In genomic region chr10:59830601-59831259, GRCh38 we compare ENCODE assay signal across 8 cellular contexts.
DNase-seq lines count a peak whose midpoint lies in the region; ATAC-seq and TF ChIP-seq lines count a peak whose summit lies in the region.

No MANE protein-coding gene starts in this region.

- H3K9me3 ChIP-seq in SU-DHL-6 (ENCODE audit: insufficient read depth, low read length), result no peaks in the 10 kb centered on the region
- no peaks in the 10 kb centered on the region for H3K9me3 ChIP-seq in fibroblast of lung (ENCODE audit: control insufficient read depth, insufficient read depth, low read depth, low read length)

- H3K9me3 Mint-ChIP-seq in nephron progenitor cell, result no peaks in the 10 kb centered on the region

- H3K4me3 ChIP-seq in SU-DHL-6 (ENCODE audit: insufficient read depth, low read length, poor library complexity, severe bottlenecking), result no peak overlapping the region
- no peak overlapping the region for H3K4me3 ChIP-seq in fibroblast of lung (replicated peaks in 1 of 4; ENCODE audit: control extremely low read depth in 1 of 4, insufficient read depth in 1 of 4, low read depth in 3 of 4, low read length in 4 of 4)

- H3K27me3 ChIP-seq in SU-DHL-6 (ENCODE audit: low read length), result no peaks in the 10 kb centered on the region
- H3K27me3 ChIP-seq in fibroblast of lung (ENCODE audit: control insufficient read depth, insufficient read depth, low read length), result no peaks in the 10 kb centered on the region

- no peak for TF ChIP-seq EP300 in Ishikawa (IDR thresholded peaks at IDR 0.05; ENCODE audit: borderline replicate concordance)

- no peak overlapping the region for H3K9ac ChIP-seq in SU-DHL-6 (ENCODE audit: low read length)
- H3K9ac ChIP-seq in fibroblast of lung (ENCODE audit: insufficient read depth, low read length), result no peak overlapping the region

- ATAC-seq in GM21526 (IDR thresholded peaks at IDR 0.05; ENCODE audit: low FRiP score, unreplicated experiment), result no peak

- H3K79me2 ChIP-seq in SU-DHL-6 (ENCODE audit: insufficient read depth, low read length) (peaks cover 34% of the 10 kb centered on the region; the same call in 1 of the 2 replicates), fibroblast of lung (ENCODE audit: control insufficient read depth, insufficient read depth, low read length) (no peaks in the 10 kb centered on the region)

- H3K36me3 Mint-ChIP-seq in nephron progenitor cell (ENCODE audit: low read depth), result peaks cover 16% of the 10 kb centered on the region

- no peaks in the 10 kb centered on the region for H3K9me2 ChIP-seq in SU-DHL-6 (replicated peaks; ENCODE audit: insufficient read depth, low read length)

- no peak overlapping the region for H3K4me3 Mint-ChIP-seq in nephron progenitor cell

- no peaks in the 10 kb centered on the region for H3K4me1 ChIP-seq in fibroblast of lung (ENCODE audit: control insufficient read depth, extremely low read depth, insufficient read depth, low read length)

- H3K27ac ChIP-seq in SU-DHL-6 (ENCODE audit: low read depth, low read length) (no peak overlapping the region), fibroblast of lung (ENCODE audit: insufficient read depth, low read length) (no peak overlapping the region)

- peak; percentile 49 for DNase-seq in SKM-1 treated with dmso at 0.1 percent for 144 hours (lab: John Stamatoyannopoulos, UW; ENCODE audit: unreplicated experiment)
- no peak for DNase-seq in SKM-1 (lab: John Stamatoyannopoulos, UW; ENCODE audit: unreplicated experiment)
- DNase-seq in fibroblast of lung (ENCODE audit: low read depth in 2 of 2), result peak; percentile 42 to 70
- peak; percentile 53 for DNase-seq in nephron progenitor cell
- DNase-seq in NCI-H1048 (lab: John Stamatoyannopoulos, UW), result no peak

- H3K27ac Mint-ChIP-seq in nephron progenitor cell, result no peak overlapping the region

- TF ChIP-seq CTCF in SU-DHL-6 (IDR thresholded peaks at IDR 0.05; ENCODE audit: insufficient read depth, low read length, poor library complexity, severe bottlenecking) (peak; percentile 65), fibroblast of lung (conservative IDR thresholded peaks at IDR 0.05 in 1 of 2, IDR thresholded peaks at IDR 0.05 in 1 of 2; ENCODE audit: low read depth in 1 of 2, low read length in 2 of 2) (peak; percentile 83 to 91), nephron progenitor cell (IDR thresholded peaks at IDR 0.05) (peak; percentile 78)

- no peaks in the 10 kb centered on the region for H4K20me1 ChIP-seq in SU-DHL-6 (ENCODE audit: low read depth, low read length)
- H4K20me1 ChIP-seq in fibroblast of lung (ENCODE audit: control insufficient read depth, extremely low read depth, insufficient read depth, low read length), result peaks cover 3% of the 10 kb centered on the region

- H3K4me2 ChIP-seq in SU-DHL-6 (ENCODE audit: low read depth, low read length, poor library complexity, severe bottlenecking) (no peak overlapping the region), fibroblast of lung (ENCODE audit: extremely low read depth, insufficient read depth, low read length) (no peak overlapping the region)

- no peak overlapping the region for H2AFZ ChIP-seq in SU-DHL-6 (ENCODE audit: low read depth, low read length, severe bottlenecking)
- no peak overlapping the region for H2AFZ ChIP-seq in fibroblast of lung (ENCODE audit: low read length)

- TF ChIP-seq RAD21 in Ishikawa (IDR thresholded peaks at IDR 0.05; ENCODE audit: low read depth), result peak; percentile 70

- H3K27me3 Mint-ChIP-seq in nephron progenitor cell (ENCODE audit: low read depth, poor library complexity), result no peaks in the 10 kb centered on the region

- H3K36me3 ChIP-seq in SU-DHL-6 (ENCODE audit: low read length) (peaks cover 7% of the 10 kb centered on the region; the same call in 1 of the 2 replicates), fibroblast of lung (ENCODE audit: control insufficient read depth, insufficient read depth, low read length) (peaks cover 2% of the 10 kb centered on the region)

- H3K4me1 Mint-ChIP-seq in nephron progenitor cell, result peaks cover 8% of the 10 kb centered on the region

- peaks cover 30% of the 10 kb centered on the region for H3F3A ChIP-seq in SU-DHL-6 (ENCODE audit: insufficient read depth)

TF ChIP-seq in Ishikawa, 13 proteins besides CTCF, POLR2A, EP300 and RAD21:
- TF ChIP-seq TAF1 (IDR thresholded peaks at IDR 0.05; ENCODE audit: low read depth), result no peak
- TF ChIP-seq MAX (IDR thresholded peaks at IDR 0.05), result no peak
- TF ChIP-seq, protein P1, sequence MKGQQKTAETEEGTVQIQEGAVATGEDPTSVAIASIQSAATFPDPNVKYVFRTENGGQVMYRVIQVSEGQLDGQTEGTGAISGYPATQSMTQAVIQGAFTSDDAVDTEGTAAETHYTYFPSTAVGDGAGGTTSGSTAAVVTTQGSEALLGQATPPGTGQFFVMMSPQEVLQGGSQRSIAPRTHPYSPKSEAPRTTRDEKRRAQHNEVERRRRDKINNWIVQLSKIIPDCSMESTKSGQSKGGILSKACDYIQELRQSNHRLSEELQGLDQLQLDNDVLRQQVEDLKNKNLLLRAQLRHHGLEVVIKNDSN (IDR thresholded peaks at IDR 0.05), result no peak
- no peak for TF ChIP-seq CREB1 (IDR thresholded peaks at IDR 0.05; ENCODE audit: low read depth)
- no peak for TF ChIP-seq FOXM1 (IDR thresholded peaks at IDR 0.05; ENCODE audit: borderline replicate concordance, low read depth)
- TF ChIP-seq YY1 (IDR thresholded peaks at IDR 0.05; ENCODE audit: low read depth), result no peak
- TF ChIP-seq NFIC (IDR thresholded peaks at IDR 0.05), result no peak

Comparison
In these comparisons a context has a peak if more than half of its experiments do, and no peak if none do; other contexts are left out.
1. DNase-seq: peak in SKM-1 treated with dmso at 0.1 percent for 144 hours (single experiment), fibroblast of lung (2 of 2) and nephron progenitor cell (single experiment); none in SKM-1 (single experiment) and NCI-H1048 (single experiment).
2. Peak in every context shown above with its lines, with median percentiles within 50 percentile points of each other: CTCF ChIP-seq.